Comparison of ENCODE assay signal across 24 cellular contexts in genomic region chr7:50495746-50496145, GRCh38.
"Had no signal": no experiment of that assay in that cellular context is flagged by ENCODE, and none has a peak within 500 bp of the region (broad histone marks: within the 10 kb centered on the region; RNA-seq: fewer than 3 reads in every experiment).

No MANE protein-coding gene starts in this region.

- H3K9me3 ChIP-seq: esophagus muscularis mucosa, heart right ventricle, left ventricle myocardium inferior, lower lobe of right lung, pancreas, stomach, thyroid gland had no signal

- H3K27me3 ChIP-seq: pancreas, stomach, thyroid gland had no signal

- H3K4me1 ChIP-seq: thyroid gland had no signal

- H3K4me3 ChIP-seq: dorsolateral prefrontal cortex, esophagus muscularis mucosa, heart right ventricle, left ventricle myocardium inferior, lower lobe of right lung, pancreas, stomach, thyroid gland had no signal

- ATAC-seq: heart right ventricle; lower lobe of right lung; natural killer cell; pancreas; sciatic nerve; stimulated activated effector memory CD8-positive, alpha-beta T cell treated with anti-CD3 and anti-CD28 coated beads, Interleukin-12 subunit alpha, Interleukin-12 subunit beta, amount 100 ng/mL, for 72 hours had no signal

- DNase-seq: cortex of kidney; dorsolateral prefrontal cortex; effector CD4-positive, alpha-beta T cell; foreskin melanocyte; glutamatergic neuron; heart right ventricle; hypothalamus; immature natural killer cell; islet precursor cell; kidney glomerular epithelial cell; left colon; left ventricle myocardium inferior; lower lobe of right lung; natural killer cell; pancreas; stimulated activated CD4-positive, alpha-beta T cell treated with anti-CD3 and anti-CD28 coated beads, Interleukin-2, amount 100 ng/mL, for 24 hours; stimulated activated CD4-positive, alpha-beta T cell treated with anti-CD3 and anti-CD28 coated beads, Interleukin-4, amount 100 ng/mL, for 24 hours; stimulated activated naive CD4-positive, alpha-beta T cell treated with Interleukin-2 at 50 U/mL for 16 hours; stomach; thyroid gland; trophoblast cell had no signal

- H3K27ac ChIP-seq: dorsolateral prefrontal cortex, esophagus muscularis mucosa, heart right ventricle, left ventricle myocardium inferior, lower lobe of right lung, pancreas, stomach, thyroid gland had no signal

- H3K36me3 ChIP-seq: esophagus muscularis mucosa, heart right ventricle, left ventricle myocardium inferior, lower lobe of right lung, pancreas, stomach, thyroid gland had no signal
